In genomic region chr1:179971563-179972496, GRCh38 we compare ENCODE assay signal across 1 cellular context.
TF ChIP-seq lines count a peak whose summit lies in the region.

No MANE protein-coding gene starts in this region.

TF ChIP-seq in HEK293, 187 proteins besides CTCF, POLR2A, EP300 and RAD21 (continued from another document):
- TF ChIP-seq PRDM6 (tag by site-specific recombination; IDR thresholded peaks at IDR 0.05) (0 out of 2 replicates have a peak, but pooled peaks have one; percentile 31), RBAK (tag by site-specific recombination; IDR thresholded peaks at IDR 0.05) (no peak), ZNF362 (tag by site-specific recombination; IDR thresholded peaks at IDR 0.05) (no peak), ZNF24 (tag by site-specific recombination; IDR thresholded peaks at IDR 0.05) (no peak), ZNF664 (tag by site-specific recombination; IDR thresholded peaks at IDR 0.05) (no peak), HOXC10 (CRISPR knock-in tag; IDR thresholded peaks at IDR 0.05) (no peak), YY2 (tag by site-specific recombination; IDR thresholded peaks at IDR 0.05) (no peak), ZBTB7A (tag by site-specific recombination; IDR thresholded peaks at IDR 0.05; ENCODE audit: low read depth) (no peak), KLF7 (tag by site-specific recombination; IDR thresholded peaks at IDR 0.05; ENCODE audit: borderline replicate concordance) (no peak), ZNF221 (tag by site-specific recombination; IDR thresholded peaks at IDR 0.05; ENCODE audit: borderline replicate concordance) (no peak), ZIC2 (tag by site-specific recombination; IDR thresholded peaks at IDR 0.05) (no peak), HIC1 (tag by site-specific recombination; IDR thresholded peaks at IDR 0.05) (no peak), ZXDB (tag by site-specific recombination; IDR thresholded peaks at IDR 0.05) (0 out of 2 replicates have a peak, but pooled peaks have one; percentile 48)
